In the genomic region with DNA sequence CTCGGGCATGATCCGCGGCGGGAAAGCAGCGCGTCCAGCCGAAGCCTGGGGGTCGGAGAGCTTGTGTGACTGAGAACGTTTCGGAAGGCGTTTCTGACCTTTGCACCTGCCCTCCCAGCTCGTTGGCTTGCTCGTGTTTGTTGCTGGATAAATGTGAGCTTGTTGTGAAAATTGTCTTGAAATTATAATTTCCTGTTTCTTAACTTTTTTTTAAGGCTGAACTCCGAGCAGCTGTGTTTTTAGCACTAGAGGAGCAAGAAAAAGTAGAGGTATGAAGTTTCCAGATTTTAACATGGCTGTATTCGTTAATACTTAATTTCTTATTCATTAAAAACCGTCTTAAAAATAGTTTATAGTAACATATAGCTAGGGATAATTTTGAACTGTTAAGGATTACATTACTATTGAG, we compare ENCODE assay signal across 1 cellular context.
TF ChIP-seq lines count a peak whose summit lies in the region.

No MANE protein-coding gene starts in this region.

TF ChIP-seq in HepG2, 621 proteins besides CTCF, POLR2A, EP300 and RAD21 (continued from another document and continues in another):
- TF ChIP-seq, protein P1, sequence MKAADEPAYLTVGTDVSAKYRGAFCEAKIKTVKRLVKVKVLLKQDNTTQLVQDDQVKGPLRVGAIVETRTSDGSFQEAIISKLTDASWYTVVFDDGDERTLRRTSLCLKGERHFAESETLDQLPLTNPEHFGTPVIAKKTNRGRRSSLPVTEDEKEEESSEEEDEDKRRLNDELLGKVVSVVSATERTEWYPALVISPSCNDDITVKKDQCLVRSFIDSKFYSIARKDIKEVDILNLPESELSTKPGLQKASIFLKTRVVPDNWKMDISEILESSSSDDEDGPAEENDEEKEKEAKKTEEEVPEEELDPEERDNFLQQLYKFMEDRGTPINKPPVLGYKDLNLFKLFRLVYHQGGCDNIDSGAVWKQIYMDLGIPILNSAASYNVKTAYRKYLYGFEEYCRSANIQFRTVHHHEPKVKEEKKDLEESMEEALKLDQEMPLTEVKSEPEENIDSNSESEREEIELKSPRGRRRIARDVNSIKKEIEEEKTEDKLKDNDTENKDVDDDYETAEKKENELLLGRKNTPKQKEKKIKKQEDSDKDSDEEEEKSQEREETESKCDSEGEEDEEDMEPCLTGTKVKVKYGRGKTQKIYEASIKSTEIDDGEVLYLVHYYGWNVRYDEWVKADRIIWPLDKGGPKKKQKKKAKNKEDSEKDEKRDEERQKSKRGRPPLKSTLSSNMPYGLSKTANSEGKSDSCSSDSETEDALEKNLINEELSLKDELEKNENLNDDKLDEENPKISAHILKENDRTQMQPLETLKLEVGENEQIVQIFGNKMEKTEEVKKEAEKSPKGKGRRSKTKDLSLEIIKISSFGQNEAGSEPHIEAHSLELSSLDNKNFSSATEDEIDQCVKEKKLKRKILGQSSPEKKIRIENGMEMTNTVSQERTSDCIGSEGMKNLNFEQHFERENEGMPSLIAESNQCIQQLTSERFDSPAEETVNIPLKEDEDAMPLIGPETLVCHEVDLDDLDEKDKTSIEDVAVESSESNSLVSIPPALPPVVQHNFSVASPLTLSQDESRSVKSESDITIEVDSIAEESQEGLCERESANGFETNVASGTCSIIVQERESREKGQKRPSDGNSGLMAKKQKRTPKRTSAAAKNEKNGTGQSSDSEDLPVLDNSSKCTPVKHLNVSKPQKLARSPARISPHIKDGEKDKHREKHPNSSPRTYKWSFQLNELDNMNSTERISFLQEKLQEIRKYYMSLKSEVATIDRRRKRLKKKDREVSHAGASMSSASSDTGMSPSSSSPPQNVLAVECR (CRISPR knock-in tag; IDR thresholded peaks at IDR 0.05; ENCODE audit: borderline replicate concordance): no peak
- no peak for TF ChIP-seq FLYWCH1 (CRISPR knock-in tag; IDR thresholded peaks at IDR 0.05)
- TF ChIP-seq, protein P2, sequence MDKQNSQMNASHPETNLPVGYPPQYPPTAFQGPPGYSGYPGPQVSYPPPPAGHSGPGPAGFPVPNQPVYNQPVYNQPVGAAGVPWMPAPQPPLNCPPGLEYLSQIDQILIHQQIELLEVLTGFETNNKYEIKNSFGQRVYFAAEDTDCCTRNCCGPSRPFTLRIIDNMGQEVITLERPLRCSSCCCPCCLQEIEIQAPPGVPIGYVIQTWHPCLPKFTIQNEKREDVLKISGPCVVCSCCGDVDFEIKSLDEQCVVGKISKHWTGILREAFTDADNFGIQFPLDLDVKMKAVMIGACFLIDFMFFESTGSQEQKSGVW (CRISPR knock-in tag; IDR thresholded peaks at IDR 0.05; ENCODE audit: borderline replicate concordance): 0 out of 2 replicates have a peak, but pooled peaks have one; percentile 16
- no peak for TF ChIP-seq RXRA (CRISPR knock-in tag; IDR thresholded peaks at IDR 0.05)
- no peak for TF ChIP-seq FOSL2 (CRISPR knock-in tag; IDR thresholded peaks at IDR 0.05)
- TF ChIP-seq SMAD9 (CRISPR knock-in tag; IDR thresholded peaks at IDR 0.05): no peak
- no peak for TF ChIP-seq JUN (CRISPR knock-in tag; IDR thresholded peaks at IDR 0.05)
- no peak for TF ChIP-seq ZNF260 (CRISPR knock-in tag; IDR thresholded peaks at IDR 0.05; ENCODE audit: borderline replicate concordance, low read depth)
- no peak for TF ChIP-seq SALL1 (CRISPR knock-in tag; IDR thresholded peaks at IDR 0.05)
- no peak for TF ChIP-seq PHB2 (IDR thresholded peaks at IDR 0.05; ENCODE audit: partially characterized antibody)
- TF ChIP-seq, protein P3, sequence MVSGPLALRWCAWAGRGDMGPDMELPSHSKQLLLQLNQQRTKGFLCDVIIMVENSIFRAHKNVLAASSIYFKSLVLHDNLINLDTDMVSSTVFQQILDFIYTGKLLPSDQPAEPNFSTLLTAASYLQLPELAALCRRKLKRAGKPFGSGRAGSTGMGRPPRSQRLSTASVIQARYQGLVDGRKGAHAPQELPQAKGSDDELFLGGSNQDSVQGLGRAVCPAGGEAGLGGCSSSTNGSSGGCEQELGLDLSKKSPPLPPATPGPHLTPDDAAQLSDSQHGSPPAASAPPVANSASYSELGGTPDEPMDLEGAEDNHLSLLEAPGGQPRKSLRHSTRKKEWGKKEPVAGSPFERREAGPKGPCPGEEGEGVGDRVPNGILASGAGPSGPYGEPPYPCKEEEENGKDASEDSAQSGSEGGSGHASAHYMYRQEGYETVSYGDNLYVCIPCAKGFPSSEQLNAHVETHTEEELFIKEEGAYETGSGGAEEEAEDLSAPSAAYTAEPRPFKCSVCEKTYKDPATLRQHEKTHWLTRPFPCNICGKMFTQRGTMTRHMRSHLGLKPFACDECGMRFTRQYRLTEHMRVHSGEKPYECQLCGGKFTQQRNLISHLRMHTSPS (CRISPR knock-in tag; IDR thresholded peaks at IDR 0.05; ENCODE audit: low read depth): no peak
- no peak for TF ChIP-seq MAFF (IDR thresholded peaks at IDR 0.05; ENCODE audit: low read depth, low read length)
- no peak for TF ChIP-seq NFIB (CRISPR knock-in tag; IDR thresholded peaks at IDR 0.05; ENCODE audit: borderline replicate concordance)
- TF ChIP-seq, protein P4, sequence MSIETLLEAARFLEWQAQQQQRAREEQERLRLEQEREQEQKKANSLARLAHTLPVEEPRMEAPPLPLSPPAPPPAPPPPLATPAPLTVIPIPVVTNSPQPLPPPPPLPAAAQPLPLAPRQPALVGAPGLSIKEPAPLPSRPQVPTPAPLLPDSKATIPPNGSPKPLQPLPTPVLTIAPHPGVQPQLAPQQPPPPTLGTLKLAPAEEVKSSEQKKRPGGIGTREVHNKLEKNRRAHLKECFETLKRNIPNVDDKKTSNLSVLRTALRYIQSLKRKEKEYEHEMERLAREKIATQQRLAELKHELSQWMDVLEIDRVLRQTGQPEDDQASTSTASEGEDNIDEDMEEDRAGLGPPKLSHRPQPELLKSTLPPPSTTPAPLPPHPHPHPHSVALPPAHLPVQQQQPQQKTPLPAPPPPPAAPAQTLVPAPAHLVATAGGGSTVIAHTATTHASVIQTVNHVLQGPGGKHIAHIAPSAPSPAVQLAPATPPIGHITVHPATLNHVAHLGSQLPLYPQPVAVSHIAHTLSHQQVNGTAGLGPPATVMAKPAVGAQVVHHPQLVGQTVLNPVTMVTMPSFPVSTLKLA (IDR thresholded peaks at IDR 0.05): 0 out of 2 replicates have a peak, but pooled peaks have one; percentile 20
- TF ChIP-seq THAP11 (CRISPR knock-in tag; IDR thresholded peaks at IDR 0.05): no peak
- TF ChIP-seq, protein P5, sequence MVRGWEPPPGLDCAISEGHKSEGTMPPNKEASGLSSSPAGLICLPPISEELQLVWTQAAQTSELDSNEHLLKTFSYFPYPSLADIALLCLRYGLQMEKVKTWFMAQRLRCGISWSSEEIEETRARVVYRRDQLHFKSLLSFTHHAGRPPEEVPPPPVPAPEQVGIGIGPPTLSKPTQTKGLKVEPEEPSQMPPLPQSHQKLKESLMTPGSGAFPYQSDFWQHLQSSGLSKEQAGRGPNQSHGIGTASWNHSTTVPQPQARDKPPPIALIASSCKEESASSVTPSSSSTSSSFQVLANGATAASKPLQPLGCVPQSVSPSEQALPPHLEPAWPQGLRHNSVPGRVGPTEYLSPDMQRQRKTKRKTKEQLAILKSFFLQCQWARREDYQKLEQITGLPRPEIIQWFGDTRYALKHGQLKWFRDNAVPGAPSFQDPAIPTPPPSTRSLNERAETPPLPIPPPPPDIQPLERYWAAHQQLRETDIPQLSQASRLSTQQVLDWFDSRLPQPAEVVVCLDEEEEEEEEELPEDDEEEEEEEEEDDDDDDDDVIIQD (CRISPR knock-in tag; IDR thresholded peaks at IDR 0.05; ENCODE audit: low read depth): no peak
- TF ChIP-seq, protein P6, sequence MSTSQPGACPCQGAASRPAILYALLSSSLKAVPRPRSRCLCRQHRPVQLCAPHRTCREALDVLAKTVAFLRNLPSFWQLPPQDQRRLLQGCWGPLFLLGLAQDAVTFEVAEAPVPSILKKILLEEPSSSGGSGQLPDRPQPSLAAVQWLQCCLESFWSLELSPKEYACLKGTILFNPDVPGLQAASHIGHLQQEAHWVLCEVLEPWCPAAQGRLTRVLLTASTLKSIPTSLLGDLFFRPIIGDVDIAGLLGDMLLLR (CRISPR knock-in tag; IDR thresholded peaks at IDR 0.05): no peak
- TF ChIP-seq MAFG (CRISPR knock-in tag; IDR thresholded peaks at IDR 0.05): no peak
- TF ChIP-seq NR2F2 (IDR thresholded peaks at IDR 0.05; ENCODE audit: borderline replicate concordance, low read depth): no peak
- TF ChIP-seq ZBTB3 (CRISPR knock-in tag; IDR thresholded peaks at IDR 0.05; ENCODE audit: borderline replicate concordance, low read depth): 0 out of 2 replicates have a peak, but pooled peaks have one; percentile 6
- TF ChIP-seq, protein P7, sequence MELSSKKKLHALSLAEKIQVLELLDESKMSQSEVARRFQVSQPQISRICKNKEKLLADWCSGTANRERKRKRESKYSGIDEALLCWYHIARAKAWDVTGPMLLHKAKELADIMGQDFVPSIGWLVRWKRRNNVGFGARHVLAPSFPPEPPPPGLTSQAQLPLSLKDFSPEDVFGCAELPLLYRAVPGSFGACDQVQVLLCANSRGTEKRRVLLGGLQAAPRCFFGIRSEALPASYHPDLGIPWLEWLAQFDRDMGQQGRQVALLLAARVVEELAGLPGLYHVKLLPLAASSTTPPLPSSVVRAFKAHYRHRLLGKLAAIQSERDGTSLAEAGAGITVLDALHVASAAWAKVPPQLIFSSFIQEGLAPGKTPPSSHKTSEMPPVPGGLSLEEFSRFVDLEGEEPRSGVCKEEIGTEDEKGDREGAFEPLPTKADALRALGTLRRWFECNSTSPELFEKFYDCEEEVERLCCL (CRISPR knock-in tag; IDR thresholded peaks at IDR 0.05; ENCODE audit: borderline replicate concordance): no peak
- TF ChIP-seq U2AF2 (IDR thresholded peaks at IDR 0.05; ENCODE audit: low read depth, low read length): no peak
- TF ChIP-seq NFATC3 (CRISPR knock-in tag; IDR thresholded peaks at IDR 0.05): no peak
- TF ChIP-seq NFE2 (CRISPR knock-in tag; IDR thresholded peaks at IDR 0.05): 0 out of 2 replicates have a peak, but pooled peaks have one; percentile 12
- no peak for TF ChIP-seq SNAPC2 (CRISPR knock-in tag; IDR thresholded peaks at IDR 0.05)
- TF ChIP-seq ZNF530 (CRISPR knock-in tag; IDR thresholded peaks at IDR 0.05; ENCODE audit: low read depth): no peak
- TF ChIP-seq ZBTB7B (CRISPR knock-in tag; IDR thresholded peaks at IDR 0.05): no peak
- no peak for TF ChIP-seq ZNF337 (CRISPR knock-in tag; IDR thresholded peaks at IDR 0.05; ENCODE audit: borderline replicate concordance, low read depth)
- no peak for TF ChIP-seq SP2 (CRISPR knock-in tag; IDR thresholded peaks at IDR 0.05)
- no peak for TF ChIP-seq TSC22D2 (CRISPR knock-in tag; IDR thresholded peaks at IDR 0.05; ENCODE audit: borderline replicate concordance)
- TF ChIP-seq ZNF567 (CRISPR knock-in tag; IDR thresholded peaks at IDR 0.05; ENCODE audit: borderline replicate concordance): no peak
- TF ChIP-seq NKX3-1 (CRISPR knock-in tag; IDR thresholded peaks at IDR 0.05): no peak
- no peak for TF ChIP-seq TRIM24 (CRISPR knock-in tag; IDR thresholded peaks at IDR 0.05)
- no peak for TF ChIP-seq ZNF703 (CRISPR knock-in tag; IDR thresholded peaks at IDR 0.05; ENCODE audit: borderline replicate concordance)
- TF ChIP-seq, protein P8, sequence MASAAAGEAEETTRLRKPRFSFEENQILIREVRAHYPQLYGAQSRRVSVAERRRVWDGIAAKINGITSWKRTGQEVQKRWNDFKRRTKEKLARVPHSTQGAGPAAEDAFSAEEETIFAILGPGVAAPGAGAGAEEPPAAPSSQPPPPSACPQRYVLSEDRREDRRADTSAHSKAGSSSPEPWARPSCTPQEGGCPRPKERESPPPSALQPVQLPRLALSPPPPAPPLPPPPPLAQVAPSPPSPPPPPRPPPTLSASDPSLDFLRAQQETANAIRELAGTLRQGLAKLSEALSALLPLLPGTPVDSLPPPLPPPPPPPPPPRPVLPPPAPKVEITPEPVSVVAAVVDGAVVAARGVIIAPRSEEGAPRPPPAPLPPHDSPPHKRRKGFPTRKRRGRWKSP (CRISPR knock-in tag; IDR thresholded peaks at IDR 0.05): no peak
- TF ChIP-seq ZFP90 (CRISPR knock-in tag; IDR thresholded peaks at IDR 0.05; ENCODE audit: borderline replicate concordance): no peak
- no peak for TF ChIP-seq ZNF652 (CRISPR knock-in tag; IDR thresholded peaks at IDR 0.05; ENCODE audit: borderline replicate concordance, low read depth)
- no peak; the same call in 1 of the 2 replicates for TF ChIP-seq NFE2L1 (CRISPR knock-in tag; IDR thresholded peaks at IDR 0.05; ENCODE audit: borderline replicate concordance)
- no peak for TF ChIP-seq IRX3 (CRISPR knock-in tag; IDR thresholded peaks at IDR 0.05; ENCODE audit: borderline replicate concordance, low read depth)
- TF ChIP-seq REL (CRISPR knock-in tag; conservative IDR thresholded peaks at IDR 0.05): no peak
- no peak for TF ChIP-seq ZNF773 (CRISPR knock-in tag; IDR thresholded peaks at IDR 0.05; ENCODE audit: borderline replicate concordance)
- no peak for TF ChIP-seq SNRNP70 (IDR thresholded peaks at IDR 0.05; ENCODE audit: low read depth, low read length)
- TF ChIP-seq TBX2 (CRISPR knock-in tag; IDR thresholded peaks at IDR 0.05; ENCODE audit: borderline replicate concordance): no peak
- TF ChIP-seq, protein P9, sequence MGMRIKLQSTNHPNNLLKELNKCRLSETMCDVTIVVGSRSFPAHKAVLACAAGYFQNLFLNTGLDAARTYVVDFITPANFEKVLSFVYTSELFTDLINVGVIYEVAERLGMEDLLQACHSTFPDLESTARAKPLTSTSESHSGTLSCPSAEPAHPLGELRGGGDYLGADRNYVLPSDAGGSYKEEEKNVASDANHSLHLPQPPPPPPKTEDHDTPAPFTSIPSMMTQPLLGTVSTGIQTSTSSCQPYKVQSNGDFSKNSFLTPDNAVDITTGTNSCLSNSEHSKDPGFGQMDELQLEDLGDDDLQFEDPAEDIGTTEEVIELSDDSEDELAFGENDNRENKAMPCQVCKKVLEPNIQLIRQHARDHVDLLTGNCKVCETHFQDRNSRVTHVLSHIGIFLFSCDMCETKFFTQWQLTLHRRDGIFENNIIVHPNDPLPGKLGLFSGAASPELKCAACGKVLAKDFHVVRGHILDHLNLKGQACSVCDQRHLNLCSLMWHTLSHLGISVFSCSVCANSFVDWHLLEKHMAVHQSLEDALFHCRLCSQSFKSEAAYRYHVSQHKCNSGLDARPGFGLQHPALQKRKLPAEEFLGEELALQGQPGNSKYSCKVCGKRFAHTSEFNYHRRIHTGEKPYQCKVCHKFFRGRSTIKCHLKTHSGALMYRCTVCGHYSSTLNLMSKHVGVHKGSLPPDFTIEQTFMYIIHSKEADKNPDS (CRISPR knock-in tag; IDR thresholded peaks at IDR 0.05): no peak
- TF ChIP-seq MAFK (conservative IDR thresholded peaks at IDR 0.05 in 1 of 2, IDR thresholded peaks at IDR 0.05 in 1 of 2; ENCODE audit: low read length in 2 of 2): no peak
- TF ChIP-seq, protein P10, sequence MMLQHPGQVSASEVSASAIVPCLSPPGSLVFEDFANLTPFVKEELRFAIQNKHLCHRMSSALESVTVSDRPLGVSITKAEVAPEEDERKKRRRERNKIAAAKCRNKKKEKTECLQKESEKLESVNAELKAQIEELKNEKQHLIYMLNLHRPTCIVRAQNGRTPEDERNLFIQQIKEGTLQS (CRISPR knock-in tag; IDR thresholded peaks at IDR 0.05): no peak
- TF ChIP-seq ZNF264 (CRISPR knock-in tag; IDR thresholded peaks at IDR 0.05): peak; percentile 68
- TF ChIP-seq KLF9 (CRISPR knock-in tag; IDR thresholded peaks at IDR 0.05; ENCODE audit: low read depth): no peak
- TF ChIP-seq, protein P11, sequence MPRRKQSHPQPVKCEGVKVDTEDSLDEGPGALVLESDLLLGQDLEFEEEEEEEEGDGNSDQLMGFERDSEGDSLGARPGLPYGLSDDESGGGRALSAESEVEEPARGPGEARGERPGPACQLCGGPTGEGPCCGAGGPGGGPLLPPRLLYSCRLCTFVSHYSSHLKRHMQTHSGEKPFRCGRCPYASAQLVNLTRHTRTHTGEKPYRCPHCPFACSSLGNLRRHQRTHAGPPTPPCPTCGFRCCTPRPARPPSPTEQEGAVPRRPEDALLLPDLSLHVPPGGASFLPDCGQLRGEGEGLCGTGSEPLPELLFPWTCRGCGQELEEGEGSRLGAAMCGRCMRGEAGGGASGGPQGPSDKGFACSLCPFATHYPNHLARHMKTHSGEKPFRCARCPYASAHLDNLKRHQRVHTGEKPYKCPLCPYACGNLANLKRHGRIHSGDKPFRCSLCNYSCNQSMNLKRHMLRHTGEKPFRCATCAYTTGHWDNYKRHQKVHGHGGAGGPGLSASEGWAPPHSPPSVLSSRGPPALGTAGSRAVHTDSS (CRISPR knock-in tag; conservative IDR thresholded peaks at IDR 0.05): no peak
